ENCODE assay signal across 8 cellular contexts in the genomic region with DNA sequence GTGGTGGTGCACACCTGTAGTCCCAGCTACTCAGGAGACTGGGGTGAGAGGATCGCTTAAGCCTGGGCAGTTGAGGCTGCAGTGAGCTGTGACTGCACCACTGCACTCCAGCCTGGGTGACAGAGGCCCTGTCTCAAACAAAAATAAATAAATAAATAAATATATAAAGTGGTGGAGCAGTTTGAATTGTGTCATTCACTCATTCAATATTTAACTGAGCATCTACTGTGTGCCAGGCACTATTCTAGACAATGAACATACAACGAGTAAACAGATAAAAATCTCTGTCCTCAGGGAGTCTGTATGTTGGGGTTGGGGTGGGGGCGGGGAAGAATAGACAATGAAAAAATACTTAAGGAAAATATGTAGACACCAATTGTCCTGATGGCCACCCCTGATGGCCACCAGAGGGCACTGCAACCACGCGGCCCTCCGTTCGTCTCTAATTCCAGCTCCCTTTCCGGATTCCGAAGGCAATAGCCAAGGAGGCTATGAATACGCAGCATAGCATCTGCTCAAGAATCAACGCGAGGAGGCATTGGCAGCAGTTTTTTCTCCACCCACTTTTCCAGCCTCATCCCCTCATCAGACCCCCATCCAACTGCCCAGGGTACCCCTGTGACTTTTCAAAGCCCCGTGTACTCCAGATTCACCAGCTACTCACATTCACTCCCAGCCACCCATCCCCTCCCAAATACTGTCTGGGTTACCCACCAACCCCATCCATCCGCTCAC. TPM values are rescaled to one million over a fixed set of nuclear protein-coding genes. Genes with fewer than 3 reads are reported as not detected.
DNase-seq lines count a peak whose midpoint lies in the region; ATAC-seq and TF ChIP-seq lines count a peak whose summit lies in the region.

No MANE protein-coding gene starts in this region.

- ATAC-seq in RWPE2 (ENCODE audit: low read depth) (peak; percentile 89), foreskin keratinocyte (peak; percentile 75), omental fat pad (ENCODE audit: low FRiP score) (no peak), thoracic aorta (ENCODE audit: insufficient number of reproducible peaks, low FRiP score, low read depth) (peak; percentile 26), GM18502 (IDR thresholded peaks at IDR 0.05; ENCODE audit: poor library complexity, unreplicated experiment) (no peak)

- H3F3A ChIP-seq in Loucy (ENCODE audit: low read depth) = no peaks in the 10 kb centered on the region

- TF ChIP-seq CTCF in Loucy (conservative IDR thresholded peaks at IDR 0.05; ENCODE audit: low read length) = peak; percentile 81
- peak; percentile 91 for TF ChIP-seq CTCF in RWPE2 (IDR thresholded peaks at IDR 0.05; ENCODE audit: poor library complexity, severe bottlenecking)
- TF ChIP-seq CTCF in foreskin keratinocyte (conservative IDR thresholded peaks at IDR 0.05) = peak; percentile 98
- TF ChIP-seq CTCF in omental fat pad (IDR thresholded peaks at IDR 0.05) = peak in 2 of 3 donors; percentile 55 to 81
- peak; percentile 90 for TF ChIP-seq CTCF in thoracic aorta (IDR thresholded peaks at IDR 0.05)

- DNase-seq in DMS53 (lab: John Stamatoyannopoulos, UW) = peak; percentile 83
- no peak for DNase-seq in RWPE2 (ENCODE audit: low spot score)
- DNase-seq in activated gamma-delta T cell (lab: John Stamatoyannopoulos, UW) = peak; percentile 47
- peak; percentile 54 to 77 for DNase-seq in foreskin keratinocyte
- DNase-seq in omental fat pad (ENCODE audit: low spot score) = peak; percentile 44
- peak; percentile 19 for DNase-seq in thoracic aorta (ENCODE audit: low spot score)

- H3K4me3 ChIP-seq in Loucy (ENCODE audit: low read length, poor library complexity, severe bottlenecking) (no peak overlapping the region), RWPE2 (ENCODE audit: severe bottlenecking) (no peak overlapping the region), thoracic aorta (no peak overlapping the region)

- H3K9ac ChIP-seq in Loucy (ENCODE audit: low read depth, low read length, poor library complexity, severe bottlenecking) = no peak overlapping the region

- H3K9me3 ChIP-seq in Loucy (ENCODE audit: insufficient read depth, low read depth, low read length) = no peaks in the 10 kb centered on the region
- H3K9me3 ChIP-seq in RWPE2 (ENCODE audit: severe bottlenecking) = no peaks in the 10 kb centered on the region
- H3K9me3 ChIP-seq in thoracic aorta = no peaks in the 10 kb centered on the region

- H3K4me1 ChIP-seq in Loucy (ENCODE audit: insufficient read depth, low read length, poor library complexity, severe bottlenecking) = peaks cover 20% of the 10 kb centered on the region
- H3K4me1 ChIP-seq in RWPE2 (ENCODE audit: insufficient read depth, poor library complexity, severe bottlenecking) = no peaks in the 10 kb centered on the region
- no peaks in the 10 kb centered on the region for H3K4me1 ChIP-seq in foreskin keratinocyte
- H3K4me1 ChIP-seq in thoracic aorta (ENCODE audit: control insufficient read depth in 1 of 2, low read depth in 2 of 2) = no peaks in the 10 kb centered on the region

- no peak overlapping the region for H2AFZ ChIP-seq in Loucy (ENCODE audit: low read length)

- peaks cover 14% of the 10 kb centered on the region; the same call in 1 of the 2 replicates for H3K36me3 ChIP-seq in Loucy (ENCODE audit: insufficient read depth, low read length)
- no peaks in the 10 kb centered on the region for H3K36me3 ChIP-seq in RWPE2 (ENCODE audit: low read depth)
- no peaks in the 10 kb centered on the region for H3K36me3 ChIP-seq in thoracic aorta

- no peak overlapping the region for H3K4me2 ChIP-seq in Loucy (ENCODE audit: low read depth, low read length, poor library complexity, severe bottlenecking)

- no peaks in the 10 kb centered on the region for H4K20me1 ChIP-seq in Loucy (ENCODE audit: insufficient read depth, low read length, poor library complexity, severe bottlenecking)

- H3K79me2 ChIP-seq in Loucy (ENCODE audit: insufficient read depth, low read length) = no peaks in the 10 kb centered on the region

- no peak overlapping the region for H3K27ac ChIP-seq in RWPE2 (ENCODE audit: poor library complexity, severe bottlenecking)
- H3K27ac ChIP-seq in foreskin keratinocyte = no peak overlapping the region
- no peak overlapping the region for H3K27ac ChIP-seq in thoracic aorta

- H3K27me3 ChIP-seq in Loucy (ENCODE audit: insufficient read depth, low read length, poor library complexity, severe bottlenecking) = no peaks in the 10 kb centered on the region
- no peaks in the 10 kb centered on the region for H3K27me3 ChIP-seq in RWPE2 (ENCODE audit: insufficient read depth, poor library complexity, severe bottlenecking)
- no peaks in the 10 kb centered on the region for H3K27me3 ChIP-seq in foreskin keratinocyte
- no peaks in the 10 kb centered on the region for H3K27me3 ChIP-seq in thoracic aorta (replicated peaks; ENCODE audit: insufficient read depth)

- H3K9me2 ChIP-seq in Loucy (replicated peaks; ENCODE audit: low read depth, low read length) = no peaks in the 10 kb centered on the region

RNA-seq across cellular contexts. Expression of gene QPRT, which starts 21.4 kb away (rescaled TPM):
- total RNA-seq in foreskin keratinocyte (80.5 and 91.7 TPM in 2 replicates), omental fat pad (10 to 100 TPM in 2 of 4 donors, 1 to 10 TPM in 2; 6.1 to 27.1 (median 8.5) TPM), thoracic aorta (1 to 10 TPM in 1 of 2 donors, under 1 TPM in 1; 0.95 to 1.3 TPM)
- 111 and 129 TPM in 2 replicates for polyA plus RNA-seq in foreskin keratinocyte

RNA-seq across cellular contexts. Expression of gene SPN, which starts 37.4 kb away (rescaled TPM):
- total RNA-seq in foreskin keratinocyte = not detected in 2 replicates
- not detected in 2 replicates for polyA plus RNA-seq in foreskin keratinocyte
- total RNA-seq in omental fat pad = 1 to 10 TPM in 3 of 4 donors, under 1 TPM in 1; 0.46 to 4.4 (median 1.1) TPM
- 10 to 100 TPM in 1 of 2 donors, 1 to 10 TPM in 1; 1.1 to 10.2 TPM for total RNA-seq in thoracic aorta

RNA-seq across cellular contexts. Expression of gene C16orf54, which starts 45.4 kb away (rescaled TPM):
- total RNA-seq in foreskin keratinocyte = not detected in 2 replicates
- polyA plus RNA-seq in foreskin keratinocyte = not detected in 2 replicates
- 10 to 100 TPM in 1 of 4 donors, 1 to 10 TPM in 3; 1.6 to 14.2 (median 4.8) TPM for total RNA-seq in omental fat pad
- 1 to 10 TPM; 2.8 to 3.4 TPM for total RNA-seq in thoracic aorta

Comparison
In these comparisons a context has a peak if more than half of its experiments do, and no peak if none do; other contexts are left out.
1. ATAC-seq: peak in RWPE2 (single experiment), foreskin keratinocyte (single experiment) and thoracic aorta (single experiment); none in omental fat pad (single experiment) and GM18502 (single experiment).
2. Peak in every context shown above with its lines, with median percentiles within 50 percentile points of each other: CTCF ChIP-seq.